19 cellular contexts compared by ENCODE assay signal in genomic region chr1:21813542-21813941, GRCh38. TPM values are rescaled to one million over a fixed set of nuclear protein-coding genes. Genes with fewer than 3 reads are reported as not detected.
"Had no signal": no experiment of that assay in that cellular context is flagged by ENCODE, and none has a peak within 500 bp of the region (broad histone marks: within the 10 kb centered on the region; RNA-seq: fewer than 3 reads in every experiment).

No MANE protein-coding gene starts in this region.

- H3K4me1 ChIP-seq: colonic mucosa, parathyroid adenoma had no signal

- H3K27me3 ChIP-seq: ascending aorta, colonic mucosa had no signal

- H3K9me3 Mint-ChIP-seq: activated CD8-positive, alpha-beta T cell treated with anti-CD3 and anti-CD28 coated beads for 36 hours; activated naive CD4-positive, alpha-beta T cell treated with anti-CD3 and anti-CD28 coated beads for 36 hours; activated T-helper 17 cell treated with anti-CD3 and anti-CD28 coated beads, Interleukin-2, amount 50 U/mL, for 72 hours; central memory CD8-positive, alpha-beta T cell; stimulated activated naive CD8-positive, alpha-beta T cell treated with anti-CD3 and anti-CD28 coated beads, Interleukin-15, Interleukin-2, amounts not matched to agents 100 ng/mL and 50 ng/mL, for 24 hours had no signal

- H3K36me3 Mint-ChIP-seq: naive thymus-derived CD8-positive, alpha-beta T cell had no signal

- H3K4me3 ChIP-seq: uterus had no signal

- H3K4me1 Mint-ChIP-seq: central memory CD8-positive, alpha-beta T cell had no signal

- H3K9ac ChIP-seq: parathyroid adenoma had no signal

- FAIRE-seq: endometrium, small intestine, TTC549 had no signal

- H3K9me3 ChIP-seq: ascending aorta, colonic mucosa, esophagus muscularis mucosa, heart right ventricle, right lobe of liver, transverse colon, uterus had no signal

- H3K27ac Mint-ChIP-seq: activated CD8-positive, alpha-beta T cell treated with anti-CD3 and anti-CD28 coated beads for 36 hours; activated naive CD4-positive, alpha-beta T cell treated with anti-CD3 and anti-CD28 coated beads for 36 hours; activated T-helper 17 cell treated with anti-CD3 and anti-CD28 coated beads, Interleukin-2, amount 50 U/mL, for 72 hours; stimulated activated naive CD8-positive, alpha-beta T cell treated with anti-CD3 and anti-CD28 coated beads, Interleukin-15, Interleukin-2, amounts not matched to agents 100 ng/mL and 50 ng/mL, for 24 hours had no signal

- H3K27ac ChIP-seq: ascending aorta, colonic mucosa, esophagus muscularis mucosa, parathyroid adenoma, right lobe of liver, transverse colon, uterus had no signal

- DNase-seq: colonic mucosa; heart right ventricle; naive thymus-derived CD8-positive, alpha-beta T cell; right lobe of liver; small intestine; stimulated activated CD4-positive, alpha-beta T cell treated with anti-CD3 and anti-CD28 coated beads, Interleukin-15, amount 100 ng/mL, for 24 hours; stimulated activated CD4-positive, alpha-beta T cell treated with anti-CD3 and anti-CD28 coated beads, Interleukin-2, amount 100 ng/mL, for 48 hours; transverse colon; uterus had no signal

- H3K4me3 Mint-ChIP-seq: central memory CD8-positive, alpha-beta T cell had no signal

- H3K79me2 ChIP-seq: parathyroid adenoma had no signal

- H3K36me3 ChIP-seq: ascending aorta, colonic mucosa, esophagus muscularis mucosa, heart right ventricle, right lobe of liver, transverse colon, uterus had no signal

RNA-seq across cellular contexts. Expression of gene LDLRAD2, which starts 1.5 kb away (rescaled TPM):
- total RNA-seq: activated naive CD4-positive, alpha-beta T cell treated with anti-CD3 and anti-CD28 coated beads for 36 hours; activated T-helper 17 cell treated with anti-CD3 and anti-CD28 coated beads, Interleukin-2, amount 50 U/mL, for 72 hours; ascending aorta; esophagus muscularis mucosa; naive thymus-derived CD8-positive, alpha-beta T cell; right lobe of liver had no signal
- polyA plus RNA-seq: naive thymus-derived CD8-positive, alpha-beta T cell had no signal
